In the genomic region with DNA sequence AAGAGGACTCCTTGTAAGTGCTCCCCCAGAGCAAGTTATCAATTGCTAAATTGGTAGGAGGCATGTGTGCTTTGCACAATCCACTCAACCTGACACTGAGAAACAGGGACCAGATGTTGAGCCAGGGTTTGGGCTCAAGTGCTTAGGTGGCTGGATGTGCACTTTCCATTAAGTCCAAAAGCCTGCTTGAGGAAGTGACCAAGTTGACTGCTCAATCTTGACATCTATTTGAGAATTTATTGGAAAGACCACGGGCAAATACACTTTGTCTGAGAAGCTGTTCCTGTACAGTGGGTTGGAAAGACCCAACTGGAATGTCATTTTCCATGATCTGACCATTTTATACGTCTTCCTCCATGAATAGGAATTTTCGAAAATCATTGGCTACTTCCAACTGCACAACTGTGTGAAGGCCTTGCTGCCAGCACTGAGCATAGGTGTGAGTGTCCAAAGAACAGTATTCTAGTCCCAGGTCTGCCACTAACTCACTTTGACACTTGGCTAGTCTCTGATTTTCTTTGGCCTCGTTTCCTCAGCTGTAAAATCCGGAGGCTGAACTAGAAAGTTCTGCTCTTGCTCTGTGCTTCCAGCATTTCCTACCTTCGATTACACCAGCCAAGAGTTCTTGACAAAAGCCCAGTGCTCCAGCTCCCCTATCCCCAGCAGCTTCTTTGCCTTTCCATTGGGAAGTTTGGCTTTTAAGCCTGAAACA, we compare ENCODE assay signal across 33 cellular contexts.
A peak's percentile ranks its signal among the peaks of the same experiment; 100 is the strongest.
DNase-seq lines count a peak whose midpoint lies in the region; ATAC-seq, FAIRE-seq and TF ChIP-seq lines count a peak whose summit lies in the region.
"Had no signal": no experiment of that assay in that cellular context is flagged by ENCODE, and none has a peak within 500 bp of the region (broad histone marks: within the 10 kb centered on the region; RNA-seq: fewer than 3 reads in every experiment).

No MANE protein-coding gene starts in this region.

- H2BK15ac ChIP-seq in mesenchymal stem cell (ENCODE audit: low read depth, poor library complexity, severe bottlenecking): no peak overlapping the region

- H3K4me3 ChIP-seq in right cardiac atrium (ENCODE audit: low read length) (no peak overlapping the region), astrocyte (ENCODE audit: insufficient read depth, low read depth, low read length) (no peak overlapping the region), mesenchymal stem cell (ENCODE audit: insufficient read depth in 1 of 2, low read depth in 1 of 2, low read length in 2 of 2) (no peak overlapping the region), aorta (ENCODE audit: low read length in 2 of 2) (no peak overlapping the region)
- H3K4me3 ChIP-seq: cardiac muscle cell, coronary artery, neural progenitor cell, pancreas, Peyer's patch, vagina had no signal

- no peak overlapping the region for H3K4me3 Mint-ChIP-seq in astrocyte (ENCODE audit: unreplicated experiment)
- H3K4me3 Mint-ChIP-seq in endothelial cell (ENCODE audit: unreplicated experiment): no peak overlapping the region
- H3K4me3 Mint-ChIP-seq: CD4-positive, CD25-positive, alpha-beta regulatory T cell; neural progenitor cell had no signal

- peak overlapping the region; percentile 22 to 31 for H2BK12ac ChIP-seq in mesenchymal stem cell (ENCODE audit: low read length in 2 of 2)

- H3K9me3 Mint-ChIP-seq in astrocyte (ENCODE audit: unreplicated experiment) (peaks cover 4% of the 10 kb centered on the region), endothelial cell (ENCODE audit: unreplicated experiment) (no peaks in the 10 kb centered on the region)
- H3K9me3 Mint-ChIP-seq: activated naive CD4-positive, alpha-beta T cell treated with anti-CD3 and anti-CD28 coated beads, Interleukin-2, amount 50 U/mL, for 72 hours had no signal

- H3K4ac ChIP-seq in mesenchymal stem cell (ENCODE audit: low read depth in 1 of 2, low read length in 2 of 2): no peak overlapping the region

- H2BK5ac ChIP-seq in mesenchymal stem cell (ENCODE audit: low read depth, low read length, poor library complexity, severe bottlenecking): no peak overlapping the region

- H3K27ac Mint-ChIP-seq in astrocyte (ENCODE audit: unreplicated experiment) (peak overlapping the region; percentile 21), endothelial cell (ENCODE audit: unreplicated experiment) (no peak overlapping the region)
- H3K27ac Mint-ChIP-seq: activated naive CD4-positive, alpha-beta T cell treated with anti-CD3 and anti-CD28 coated beads, Interleukin-2, amount 50 U/mL, for 72 hours; CD4-positive, CD25-positive, alpha-beta regulatory T cell; neural progenitor cell had no signal

- no peak overlapping the region for H2BK120ac ChIP-seq in mesenchymal stem cell (ENCODE audit: low read depth, low read length)

- H3K14ac ChIP-seq in mesenchymal stem cell (ENCODE audit: low read length in 2 of 2): no peak overlapping the region

- H4K8ac ChIP-seq in mesenchymal stem cell (ENCODE audit: low read length): no peak overlapping the region

- intact Hi-C loops in right cardiac atrium (cut with DNase I) (no loop called here), left cardiac atrium (cut with DNase I) (no loop called here), aorta (cut with DNase I) (loop anchor here in 1 of 2 donors (2.0 kb wide), 1 partner anchor 31 kb away; no protein-coding TSS in a partner anchor), left ventricle myocardium superior (cut with micrococcal nuclease) (no loop called here)

- H3K23ac ChIP-seq in mesenchymal stem cell (ENCODE audit: low read length in 2 of 2): no peak overlapping the region

- H3K27me3 Mint-ChIP-seq in astrocyte (ENCODE audit: low read depth, unreplicated experiment) (no peaks in the 10 kb centered on the region), endothelial cell (ENCODE audit: unreplicated experiment) (no peaks in the 10 kb centered on the region)

- H3K79me1 ChIP-seq in mesenchymal stem cell (replicated peaks; ENCODE audit: low read length, poor library complexity, severe bottlenecking): no peaks in the 10 kb centered on the region

- peak overlapping the region; percentile 3 for H2AK5ac ChIP-seq in mesenchymal stem cell (ENCODE audit: low read length, severe bottlenecking)

- H3K27ac ChIP-seq in right cardiac atrium (ENCODE audit: low read length): no peak overlapping the region
- H3K27ac ChIP-seq in astrocyte (ENCODE audit: low read depth, low read length): no peak overlapping the region
- no peak overlapping the region for H3K27ac ChIP-seq in mesenchymal stem cell (ENCODE audit: low read length, poor library complexity, severe bottlenecking)
- no peak overlapping the region for H3K27ac ChIP-seq in aorta (ENCODE audit: low read depth in 1 of 2, low read length in 2 of 2)
- H3K27ac ChIP-seq: cardiac muscle cell, coronary artery, neural progenitor cell, pancreas, Peyer's patch, vagina had no signal

- DNase-seq in right cardiac atrium (no peak), left cardiac atrium (no peak), astrocyte (ENCODE audit: low read depth) (no peak), mesenchymal stem cell (peak; percentile 14), aorta (no peak), NCI-H1092 treated with DMSO at 0.1 percent for 48 hours (lab: John Stamatoyannopoulos, UW) (no peak), endothelial cell (ENCODE audit: low spot score) (no peak), left ventricle myocardium superior (no peak)
- DNase-seq: activated CD4-positive, alpha-beta T cell treated with anti-CD3 and anti-CD28 coated beads for 48 hours; activated CD8-positive, alpha-beta memory T cell treated with anti-CD3 and anti-CD28 coated beads for 24 hours; activated effector memory CD4-positive, alpha-beta T cell treated with Interleukin-2 at 50 U/mL for 16 hours; activated T-cell treated with anti-CD3 and anti-CD28 coated beads for 4 hours; amygdala; CD4-positive, CD25-positive, alpha-beta regulatory T cell; DND-41; effector CD8-positive, alpha-beta T cell; erythroblast; GF-D8; NCI-H1105; NCI-H1930; NCI-H524 treated with DMSO at 0.1 percent for 48 hours; pancreas; Peyer's patch; SIG-M5; stimulated activated naive CD4-positive, alpha-beta T cell treated with Interleukin-2 at 50 U/mL for 16 hours; SW 1271 had no signal

- no peaks in the 10 kb centered on the region for H3K36me3 ChIP-seq in astrocyte (ENCODE audit: insufficient read depth, low read length)
- H3K36me3 ChIP-seq in mesenchymal stem cell (ENCODE audit: control insufficient read depth in 1 of 2, insufficient read depth in 2 of 2, low read depth in 1 of 2, low read length in 2 of 2): no peaks in the 10 kb centered on the region
- H3K36me3 ChIP-seq in aorta (ENCODE audit: control insufficient read depth in 1 of 2, insufficient read depth in 2 of 2, low read length in 1 of 2): no peaks in the 10 kb centered on the region
- H3K36me3 ChIP-seq: cardiac muscle cell, neural progenitor cell, pancreas, Peyer's patch, vagina had no signal

- no peaks in the 10 kb centered on the region for H3K79me2 ChIP-seq in astrocyte (ENCODE audit: insufficient read depth, low read length)

- H3K9ac ChIP-seq in astrocyte (ENCODE audit: low read length) (no peak overlapping the region), mesenchymal stem cell (ENCODE audit: low read length) (no peak overlapping the region)
- H3K9ac ChIP-seq: neural progenitor cell had no signal

- H3K4me1 Mint-ChIP-seq in astrocyte (ENCODE audit: low read depth, unreplicated experiment) (peaks cover 40% of the 10 kb centered on the region), endothelial cell (ENCODE audit: unreplicated experiment) (peaks cover 20% of the 10 kb centered on the region)
- H3K4me1 Mint-ChIP-seq: CD4-positive, CD25-positive, alpha-beta regulatory T cell had no signal

- 70% methylated on average over 6 of the region's 6 CpGs for WGBS in right cardiac atrium
- WGBS in mesenchymal stem cell: 93% methylated on average over 6 of the region's 6 CpGs
- WGBS in aorta, 2 donors: 52 to 55% methylated on average over 6 of the region's 6 CpGs

- H2AFZ ChIP-seq in astrocyte (ENCODE audit: low read depth, low read length) (no peak overlapping the region), mesenchymal stem cell (ENCODE audit: low read depth, low read length) (no peak overlapping the region)
- H2AFZ ChIP-seq: neural progenitor cell had no signal

- H3K9me3 ChIP-seq in right cardiac atrium (ENCODE audit: control insufficient read depth, low read length): no peaks in the 10 kb centered on the region
- H3K9me3 ChIP-seq in astrocyte (ENCODE audit: insufficient read depth, low read depth, low read length): no peaks in the 10 kb centered on the region
- H3K9me3 ChIP-seq in mesenchymal stem cell (ENCODE audit: control insufficient read depth, low read length): no peaks in the 10 kb centered on the region
- no peaks in the 10 kb centered on the region for H3K9me3 ChIP-seq in aorta (ENCODE audit: control insufficient read depth, low read length)
- H3K9me3 ChIP-seq: pancreas, Peyer's patch, vagina had no signal

- H3K4me1 ChIP-seq in right cardiac atrium (ENCODE audit: control insufficient read depth, insufficient read depth, low read length): no peaks in the 10 kb centered on the region
- peaks cover 24% of the 10 kb centered on the region for H3K4me1 ChIP-seq in astrocyte (ENCODE audit: insufficient read depth, low read length)
- no peaks in the 10 kb centered on the region for H3K4me1 ChIP-seq in mesenchymal stem cell (ENCODE audit: control insufficient read depth, insufficient read depth, low read depth, low read length)
- peaks cover 0 to 2% of the 10 kb centered on the region in 2 donors for H3K4me1 ChIP-seq in aorta (ENCODE audit: control insufficient read depth in 1 of 2, insufficient read depth in 2 of 2, low read length in 2 of 2)
- H3K4me1 ChIP-seq: neural progenitor cell had no signal

- H4K91ac ChIP-seq in mesenchymal stem cell (ENCODE audit: low read length): no peak overlapping the region

- TF ChIP-seq CTCF in astrocyte (IDR thresholded peaks at IDR 0.05; ENCODE audit: insufficient read depth, low read depth, low read length): no peak
- TF ChIP-seq CTCF in endothelial cell (IDR thresholded peaks at IDR 0.05; ENCODE audit: unreplicated experiment): no peak

- H3K36me3 Mint-ChIP-seq in astrocyte (ENCODE audit: low read depth, unreplicated experiment): no peaks in the 10 kb centered on the region
- H3K36me3 Mint-ChIP-seq in endothelial cell (ENCODE audit: low read depth, unreplicated experiment): no peaks in the 10 kb centered on the region
- H3K36me3 Mint-ChIP-seq: activated naive CD4-positive, alpha-beta T cell treated with anti-CD3 and anti-CD28 coated beads, Interleukin-2, amount 50 U/mL, for 72 hours; CD4-positive, CD25-positive, alpha-beta regulatory T cell; neural progenitor cell had no signal

- H4K20me1 ChIP-seq in astrocyte (ENCODE audit: insufficient read depth, low read length): no peaks in the 10 kb centered on the region

- H3K27me3 ChIP-seq in right cardiac atrium (ENCODE audit: control insufficient read depth, insufficient read depth) (no peaks in the 10 kb centered on the region), astrocyte (ENCODE audit: insufficient read depth, low read length) (no peaks in the 10 kb centered on the region), mesenchymal stem cell (ENCODE audit: control insufficient read depth in 1 of 2, insufficient read depth in 1 of 2, low read length in 2 of 2) (no peaks in the 10 kb centered on the region), aorta (ENCODE audit: control insufficient read depth in 1 of 2, insufficient read depth in 2 of 2, low read length in 1 of 2) (no peaks in the 10 kb centered on the region)
- H3K27me3 ChIP-seq: cardiac muscle cell, neural progenitor cell, pancreas, Peyer's patch, vagina had no signal

- H3K4me2 ChIP-seq in astrocyte (ENCODE audit: low read length) (no peak overlapping the region), mesenchymal stem cell (ENCODE audit: low read length, poor library complexity, severe bottlenecking) (no peak overlapping the region)
- H3K4me2 ChIP-seq: neural progenitor cell had no signal

- ATAC-seq in right cardiac atrium (peak; percentile 9 to 52), left cardiac atrium (no peak), aorta (ENCODE audit: low FRiP score) (peak; percentile 10), left ventricle myocardium superior (no peak)
- ATAC-seq: activated naive CD4-positive, alpha-beta T cell treated with anti-CD3 and anti-CD28 coated beads, Interleukin-2, amount 50 U/mL, for 72 hours had no signal

- no peak for FAIRE-seq in astrocyte (lab: Jason Lieb, UNC)
- FAIRE-seq: D721Med, pancreas, small intestine had no signal

- H3K18ac ChIP-seq in mesenchymal stem cell (ENCODE audit: low read depth in 1 of 2, low read length in 2 of 2): no peak overlapping the region

Comparison
In these comparisons a context has a peak if more than half of its experiments do, and no peak if none do; other contexts are left out.
1. ATAC-seq: peak in right cardiac atrium (2 of 2) and aorta (single experiment); none in left cardiac atrium (0 of 2) and left ventricle myocardium superior (single experiment).